In the genomic region with DNA sequence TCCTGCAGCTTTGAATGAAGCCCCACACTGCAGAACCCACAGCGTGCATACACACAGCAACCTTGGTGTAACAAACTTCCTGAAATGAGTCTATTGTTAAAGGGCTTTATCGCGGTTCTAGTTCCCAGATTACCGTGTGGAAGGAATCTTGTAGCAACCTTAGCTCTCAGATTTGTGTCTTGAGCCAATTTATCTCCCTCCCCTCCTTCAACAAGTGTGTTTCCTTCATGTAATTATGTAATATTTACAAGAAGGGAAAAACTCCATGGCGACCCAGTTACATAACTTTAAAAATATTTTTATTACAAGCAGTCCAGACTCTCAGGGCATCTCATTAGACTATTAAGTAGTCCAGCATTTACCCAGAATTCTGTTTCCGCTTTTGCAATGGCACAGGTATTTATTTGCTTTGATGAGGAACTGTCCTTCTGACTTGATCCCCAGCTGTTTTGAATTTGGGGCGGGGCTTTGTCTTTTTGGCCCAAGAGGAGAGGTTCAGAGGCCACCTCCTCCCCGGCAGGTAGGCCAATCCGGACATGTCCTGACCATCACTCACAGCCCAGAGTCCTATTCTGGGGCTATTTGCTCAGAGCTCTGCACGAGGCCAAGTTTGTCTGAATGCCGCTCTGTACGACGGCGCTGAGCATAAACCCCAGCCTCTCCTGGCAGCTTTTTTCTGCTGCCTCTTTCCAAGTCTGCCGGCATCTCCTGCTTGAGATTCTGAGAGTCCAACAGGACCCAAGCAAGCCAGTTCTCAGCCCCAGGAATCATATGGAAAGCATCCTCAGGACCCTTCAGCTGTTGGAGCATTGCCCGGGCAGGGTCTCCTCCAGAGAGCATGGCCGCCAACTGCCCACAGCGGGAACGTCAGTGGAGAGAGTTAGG, we compare ENCODE assay signal across 11 cellular contexts. TPM values are rescaled to one million over a fixed set of nuclear protein-coding genes. Genes with fewer than 3 reads are reported as not detected.
DNase-seq lines count a peak whose midpoint lies in the region; ATAC-seq, FAIRE-seq and TF ChIP-seq lines count a peak whose summit lies in the region.
"Had no signal": no experiment of that assay in that cellular context is flagged by ENCODE, and none has a peak within 500 bp of the region (broad histone marks: within the 10 kb centered on the region; RNA-seq: fewer than 3 reads in every experiment).

No MANE protein-coding gene starts in this region.

- no peak for ATAC-seq in HG03039 (IDR thresholded peaks at IDR 0.05; ENCODE audit: unreplicated experiment)

- H3K27me3 ChIP-seq in bronchial epithelial cell (ENCODE audit: control insufficient read depth, insufficient read depth, low read length) = no peaks in the 10 kb centered on the region
- H3K27me3 ChIP-seq in layer of hippocampus (ENCODE audit: control insufficient read depth, insufficient read depth, low read length) = no peaks in the 10 kb centered on the region
- no peaks in the 10 kb centered on the region for H3K27me3 ChIP-seq in stomach smooth muscle (ENCODE audit: control insufficient read depth in 1 of 2, insufficient read depth in 2 of 2, low read length in 2 of 2)
- H3K27me3 ChIP-seq: neural progenitor cell had no signal

- H3K36me3 Mint-ChIP-seq in IgD-negative memory B cell = peaks cover 1% of the 10 kb centered on the region
- H3K36me3 Mint-ChIP-seq in activated T-helper 1 cell treated with anti-CD3 and anti-CD28 coated beads, Interleukin-12 subunit alpha, Interleukin-12 subunit beta, Interleukin-2, Interleukin-4 antibody, amounts not matched to agents 30 ng/mL and 10 ng/mL and 1 ng/mL, durations not matched to agents 14 hours and 24 hours and 36 hours (ENCODE audit: low read depth) = peaks cover 44% of the 10 kb centered on the region

- H3K4me3 Mint-ChIP-seq in IgD-negative memory B cell = no peak overlapping the region
- H3K4me3 Mint-ChIP-seq in activated T-helper 1 cell treated with anti-CD3 and anti-CD28 coated beads, Interleukin-12 subunit alpha, Interleukin-12 subunit beta, Interleukin-2, Interleukin-4 antibody, amounts not matched to agents 30 ng/mL and 10 ng/mL and 1 ng/mL, durations not matched to agents 14 hours and 24 hours and 36 hours = no peak overlapping the region
- H3K4me3 Mint-ChIP-seq: neural progenitor cell had no signal

- intact Hi-C loops in activated T-helper 1 cell treated with anti-CD3 and anti-CD28 coated beads, Interleukin-12 subunit alpha, Interleukin-12 subunit beta, Interleukin-2, Interleukin-4 antibody, amounts not matched to agents 30 ng/mL and 10 ng/mL and 1 ng/mL, durations not matched to agents 14 hours and 24 hours and 36 hours (cut with micrococcal nuclease) = no loop called here

- H3K4me3 ChIP-seq in bronchial epithelial cell (ENCODE audit: low read depth, low read length) (no peak overlapping the region), stomach smooth muscle (ENCODE audit: low read length in 2 of 2) (peak overlapping the region; percentile 34 to 54)
- H3K4me3 ChIP-seq: neural progenitor cell had no signal

- H3K4me1 ChIP-seq in stomach smooth muscle (ENCODE audit: control insufficient read depth, insufficient read depth, low read length) = peaks cover 22% of the 10 kb centered on the region

- DNase-seq in bronchial epithelial cell (ENCODE audit: low read depth) (peak; percentile 81), kidney tubule cell (ENCODE audit: low spot score) (no peak)
- DNase-seq in activated T-helper 1 cell treated with anti-CD3 and anti-CD28 coated beads, Interleukin-12 subunit alpha, Interleukin-12 subunit beta, Interleukin-2, Interleukin-4 antibody, amounts not matched to agents 30 ng/mL and 10 ng/mL and 1 ng/mL, durations not matched to agents 14 hours and 24 hours and 36 hours (ENCODE audit: low spot score) = no peak
- no peak for DNase-seq in activated CD4-positive, CD25-positive, alpha-beta regulatory T cell (lab: John Stamatoyannopoulos, UW)
- DNase-seq: NCI-H2029 treated with DMSO at 0.1 percent for 48 hours, T-helper 1 cell had no signal

- H3K4me1 Mint-ChIP-seq in IgD-negative memory B cell = peaks cover 22 to 35% (median 26%) of the 10 kb centered on the region in 3 donors
- H3K4me1 Mint-ChIP-seq in activated T-helper 1 cell treated with anti-CD3 and anti-CD28 coated beads, Interleukin-12 subunit alpha, Interleukin-12 subunit beta, Interleukin-2, Interleukin-4 antibody, amounts not matched to agents 30 ng/mL and 10 ng/mL and 1 ng/mL, durations not matched to agents 14 hours and 24 hours and 36 hours (ENCODE audit: low read depth) = peaks cover 72% of the 10 kb centered on the region

- no peaks in the 10 kb centered on the region for H3K9me3 ChIP-seq in stomach smooth muscle (ENCODE audit: control insufficient read depth in 2 of 2, low read length in 2 of 2)

- FAIRE-seq in bronchial epithelial cell (lab: Jason Lieb, UNC) = no peak

- TF ChIP-seq CTCF in bronchial epithelial cell (IDR thresholded peaks at IDR 0.05; ENCODE audit: insufficient read depth, low read length, severe bottlenecking) = no peak

- peak overlapping the region; percentile 9 to 82 (median 71) for H3K27ac Mint-ChIP-seq in IgD-negative memory B cell
- no peak overlapping the region for H3K27ac Mint-ChIP-seq in activated T-helper 1 cell treated with anti-CD3 and anti-CD28 coated beads, Interleukin-12 subunit alpha, Interleukin-12 subunit beta, Interleukin-2, Interleukin-4 antibody, amounts not matched to agents 30 ng/mL and 10 ng/mL and 1 ng/mL, durations not matched to agents 14 hours and 24 hours and 36 hours

- H3K27ac ChIP-seq in layer of hippocampus (ENCODE audit: low read depth, low read length) (peak overlapping the region; percentile 27), stomach smooth muscle (ENCODE audit: low read length) (peak overlapping the region; percentile 89)
- H3K27ac ChIP-seq: neural progenitor cell had no signal

- H3K36me3 ChIP-seq in bronchial epithelial cell (ENCODE audit: control insufficient read depth, insufficient read depth, low read length) (peaks cover 2% of the 10 kb centered on the region), stomach smooth muscle (ENCODE audit: control insufficient read depth in 2 of 2, insufficient read depth in 2 of 2, low read length in 2 of 2) (peaks cover 6 to 8% of the 10 kb centered on the region in 2 donors)
- H3K36me3 ChIP-seq: neural progenitor cell had no signal

- H3K27me3 Mint-ChIP-seq in IgD-negative memory B cell = no peaks in the 10 kb centered on the region
- no peaks in the 10 kb centered on the region for H3K27me3 Mint-ChIP-seq in activated T-helper 1 cell treated with anti-CD3 and anti-CD28 coated beads, Interleukin-12 subunit alpha, Interleukin-12 subunit beta, Interleukin-2, Interleukin-4 antibody, amounts not matched to agents 30 ng/mL and 10 ng/mL and 1 ng/mL, durations not matched to agents 14 hours and 24 hours and 36 hours (ENCODE audit: insufficient read depth)

- no peaks in the 10 kb centered on the region for H3K9me3 Mint-ChIP-seq in IgD-negative memory B cell
- no peaks in the 10 kb centered on the region for H3K9me3 Mint-ChIP-seq in activated T-helper 1 cell treated with anti-CD3 and anti-CD28 coated beads, Interleukin-12 subunit alpha, Interleukin-12 subunit beta, Interleukin-2, Interleukin-4 antibody, amounts not matched to agents 30 ng/mL and 10 ng/mL and 1 ng/mL, durations not matched to agents 14 hours and 24 hours and 36 hours
- H3K9me3 Mint-ChIP-seq: neural progenitor cell had no signal

- peak overlapping the region in 1 of 2 donors; percentile 52 for H3K9ac ChIP-seq in stomach smooth muscle (ENCODE audit: low read length in 2 of 2)
- H3K9ac ChIP-seq: neural progenitor cell had no signal

RNA-seq across cellular contexts. Expression of gene CLEC16A, which starts 35.6 kb away (rescaled TPM):
- polyA plus RNA-seq in IgD-negative memory B cell = 21.1 TPM
- total RNA-seq in bronchial epithelial cell = 13.8 and 15.8 TPM in 2 replicates
- total RNA-seq in activated T-helper 1 cell treated with anti-CD3 and anti-CD28 coated beads, Interleukin-12 subunit alpha, Interleukin-12 subunit beta, Interleukin-2, Interleukin-4 antibody, amounts not matched to agents 30 ng/mL and 10 ng/mL and 1 ng/mL, durations not matched to agents 14 hours and 24 hours and 36 hours = 36.3 and 37.4 TPM in 2 replicates

RNA-seq across cellular contexts. Expression of gene DEXI, which starts 37.7 kb away (rescaled TPM):
- 11.4 TPM for polyA plus RNA-seq in IgD-negative memory B cell
- total RNA-seq in bronchial epithelial cell = 46.2 and 47.9 TPM in 2 replicates
- total RNA-seq in activated T-helper 1 cell treated with anti-CD3 and anti-CD28 coated beads, Interleukin-12 subunit alpha, Interleukin-12 subunit beta, Interleukin-2, Interleukin-4 antibody, amounts not matched to agents 30 ng/mL and 10 ng/mL and 1 ng/mL, durations not matched to agents 14 hours and 24 hours and 36 hours = 36.2 and 40.8 TPM in 2 replicates
